8 cellular contexts compared by ENCODE assay signal in genomic region chr12:118035194-118036041, GRCh38.
DNase-seq lines count a peak whose midpoint lies in the region; ATAC-seq and TF ChIP-seq lines count a peak whose summit lies in the region.

No MANE protein-coding gene starts in this region.

- peak overlapping the region; percentile 31; the same call in 1 of the 2 replicates for H3K27ac ChIP-seq in RWPE1

- DNase-seq in D341Med (ENCODE audit: low spot score) (peak; percentile 34), RWPE1 (ENCODE audit: low spot score) (no peak), germinal center (ENCODE audit: low spot score) (peak; percentile 19), NOMO-1 treated with dmso at 0.1 percent for 144 hours (lab: John Stamatoyannopoulos, UW; ENCODE audit: unreplicated experiment) (no peak), amniotic stem cell (lab: John Stamatoyannopoulos, UW) (no peak), kidney glomerular epithelial cell (lab: John Stamatoyannopoulos, UW) (no peak)

- POLR2A ChIA-PET in RWPE1 (lab: Yijun Ruan, JAX; ENCODE audit: low non-redundant PET), result interaction anchor here (0.6 kb wide), 1 partner anchor 27 kb away, joined by 3 read pairs; no protein-coding TSS in a partner anchor

- peak; percentile 85 for ATAC-seq in GM18867 (IDR thresholded peaks at IDR 0.05; ENCODE audit: unreplicated experiment)
- peak; percentile 83 for ATAC-seq in HG02981 (IDR thresholded peaks at IDR 0.05; ENCODE audit: unreplicated experiment)

- CTCF ChIA-PET in RWPE1 (lab: Yijun Ruan, JAX), result interaction anchor here (0.8 to 2.1 kb wide), 5 partner anchors 19 to 639 kb away, joined by 3 to 11 read pairs (median 5); no protein-coding TSS in a partner anchor

- no peak for TF ChIP-seq CTCF in RWPE1 (conservative IDR thresholded peaks at IDR 0.05; ENCODE audit: low read depth)

Comparison
In these comparisons a context has a peak if more than half of its experiments do, and no peak if none do; other contexts are left out.
1. DNase-seq: peak in D341Med (single experiment) and germinal center (single experiment); none in RWPE1 (single experiment), NOMO-1 treated with dmso at 0.1 percent for 144 hours (single experiment), amniotic stem cell (single experiment) and kidney glomerular epithelial cell (single experiment).